Comparison of ENCODE assay signal across 8 cellular contexts in genomic region chr16:83273504-83274173, GRCh38.
"Had no signal": no experiment of that assay in that cellular context is flagged by ENCODE, and none has a peak within 500 bp of the region (broad histone marks: within the 10 kb centered on the region; RNA-seq: fewer than 3 reads in every experiment).

No MANE protein-coding gene starts in this region.

- FAIRE-seq: HepG2, HTR-8/SVneo, K562 had no signal

- ATAC-seq: HepG2, K562 had no signal

- H3K4me1 Mint-ChIP-seq: IgD-negative memory B cell had no signal

- H3K36me3 Mint-ChIP-seq: IgD-negative memory B cell had no signal

- H3K27me3 Mint-ChIP-seq: IgD-negative memory B cell had no signal

- H3K9me3 Mint-ChIP-seq: IgD-negative memory B cell had no signal

- H3K27ac ChIP-seq: HL-60 had no signal

- H3K27ac Mint-ChIP-seq: IgD-negative memory B cell had no signal

- H3K4me3 Mint-ChIP-seq: IgD-negative memory B cell had no signal

- DNase-seq: IMR-90, KBM-7, KG1 had no signal

- H3K4me3 ChIP-seq: K562 had no signal
